ENCODE assay signal across 8 cellular contexts in the genomic region with DNA sequence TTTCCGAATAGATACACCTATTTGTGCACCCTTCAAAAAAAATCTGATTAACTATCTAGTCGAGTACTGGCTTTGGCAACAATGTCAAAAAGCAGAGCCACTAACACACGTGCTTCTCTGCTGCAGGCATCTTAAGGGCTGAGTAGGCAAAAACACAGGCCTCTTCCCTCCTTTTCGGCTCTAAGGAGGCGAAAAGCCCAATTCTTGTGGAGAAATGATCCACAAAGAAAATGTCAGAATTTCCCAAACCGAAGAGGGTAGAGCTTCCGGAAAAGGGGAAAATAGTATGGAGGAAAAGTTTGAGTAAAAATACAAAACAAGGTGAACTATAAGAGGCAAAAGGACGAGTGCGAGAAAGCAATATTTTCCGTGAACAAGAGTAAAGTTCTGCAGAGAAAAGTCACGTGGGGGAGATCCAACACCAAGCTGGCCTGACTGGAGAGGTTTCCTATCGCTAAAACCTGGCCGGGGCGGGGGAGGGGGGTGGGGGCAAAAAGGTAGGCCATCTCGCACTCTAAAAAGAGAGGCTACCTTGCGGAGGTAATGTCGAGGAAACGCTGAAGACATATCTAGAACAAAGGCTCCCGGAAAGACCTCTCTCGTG. TPM values are rescaled to one million over a fixed set of nuclear protein-coding genes. Genes with fewer than 3 reads are reported as not detected.
A peak's percentile ranks its signal among the peaks of the same experiment; 100 is the strongest.
DNase-seq lines count a peak whose midpoint lies in the region; ATAC-seq and TF ChIP-seq lines count a peak whose summit lies in the region.

No MANE protein-coding gene starts in this region.

- peak overlapping the region; percentile 63 for H3K27ac ChIP-seq in RWPE2 (ENCODE audit: poor library complexity, severe bottlenecking)
- H3K27ac ChIP-seq in mesodermal cell (ENCODE audit: low read depth, low read length, severe bottlenecking), result peak overlapping the region; percentile 98

- peaks cover 12% of the 10 kb centered on the region for H3K36me3 Mint-ChIP-seq in type B pancreatic cell

- H3K9me3 Mint-ChIP-seq in type B pancreatic cell, result no peaks in the 10 kb centered on the region

- peak overlapping the region; percentile 100 for H3K27ac Mint-ChIP-seq in type B pancreatic cell

- peak; percentile 13 for ATAC-seq in HG02870 (IDR thresholded peaks at IDR 0.05; ENCODE audit: unreplicated experiment)
- ATAC-seq in RWPE2 (ENCODE audit: low read depth), result peak; percentile 26; the same call in 1 of the 3 replicates

- peak; percentile 5 for DNase-seq in stimulated activated CD4-positive, alpha-beta T cell treated with anti-CD3 and anti-CD28 coated beads, Interleukin-1b, Interleukin-23, amount 100 ng/mL, for 48 hours
- DNase-seq in stimulated activated CD4-positive, alpha-beta T cell treated with anti-CD3 and anti-CD28 coated beads, Interleukin-12 subunit alpha, Interleukin-12 subunit beta, amount 100 ng/mL, for 4 hours, result no peak
- DNase-seq in RWPE2 (ENCODE audit: low spot score) (no peak), dermis blood vessel endothelial cell (peak; percentile 38), type B pancreatic cell (ENCODE audit: extremely low spot score, unreplicated experiment) (no peak), HuH-7.5 (ENCODE audit: low spot score) (no peak)

- H3K36me3 ChIP-seq in RWPE2 (ENCODE audit: low read depth) (peaks cover 39% of the 10 kb centered on the region), mesodermal cell (ENCODE audit: control insufficient read depth, insufficient read depth, low read length) (peaks cover 27% of the 10 kb centered on the region)

- H3K9me3 ChIP-seq in RWPE2 (ENCODE audit: severe bottlenecking) (no peaks in the 10 kb centered on the region), mesodermal cell (ENCODE audit: control insufficient read depth, low read length) (no peaks in the 10 kb centered on the region)

- TF ChIP-seq CTCF in RWPE2 (IDR thresholded peaks at IDR 0.05; ENCODE audit: poor library complexity, severe bottlenecking), result no peak
- TF ChIP-seq CTCF in type B pancreatic cell (conservative IDR thresholded peaks at IDR 0.05), result no peak

- no peaks in the 10 kb centered on the region for H3K27me3 ChIP-seq in RWPE2 (ENCODE audit: insufficient read depth, poor library complexity, severe bottlenecking)

- peaks cover 16% of the 10 kb centered on the region for H3K27me3 Mint-ChIP-seq in type B pancreatic cell

- H3K4me3 ChIP-seq in RWPE2 (ENCODE audit: severe bottlenecking) (peak overlapping the region; percentile 78), mesodermal cell (ENCODE audit: extremely low read depth, insufficient read depth, low read length, poor library complexity, severe bottlenecking) (peak overlapping the region; percentile 92)

- WGBS in mesodermal cell (ENCODE audit: insufficient coverage in 2 of 2), 2 experiments, result 0% methylated on average over 13 to 18 of the region's 20 CpGs

- H3K4me1 ChIP-seq in RWPE2 (ENCODE audit: insufficient read depth, poor library complexity, severe bottlenecking) (peaks cover 2% of the 10 kb centered on the region), mesodermal cell (ENCODE audit: control insufficient read depth, insufficient read depth, low read length, poor library complexity, severe bottlenecking) (peaks cover 12% of the 10 kb centered on the region)

- peak overlapping the region; percentile 99 for H3K4me3 Mint-ChIP-seq in type B pancreatic cell

- H3K4me1 Mint-ChIP-seq in type B pancreatic cell (ENCODE audit: unreplicated experiment), result peaks cover 7% of the 10 kb centered on the region

RNA-seq across cellular contexts. Expression of a gene that starts 0.6 kb away (rescaled TPM):
- total RNA-seq in dermis blood vessel endothelial cell (32.9 and 33.2 TPM in 2 replicates), type B pancreatic cell (ENCODE audit: low replicate concordance) (87.1 and 112 TPM in 2 replicates)
- polyA plus RNA-seq in mesodermal cell (2013, experiment 1 of 2), result 71.0 TPM
- polyA plus RNA-seq in mesodermal cell (2013, experiment 2 of 2), result 75.6 TPM

RNA-seq across cellular contexts. Expression of a gene that starts 32.7 kb away (rescaled TPM):
- total RNA-seq in dermis blood vessel endothelial cell, result not detected in 2 replicates
- 0.52 TPM for polyA plus RNA-seq in mesodermal cell (2013, experiment 1 of 2)
- 0.40 TPM for polyA plus RNA-seq in mesodermal cell (2013, experiment 2 of 2)
- total RNA-seq in type B pancreatic cell (ENCODE audit: low replicate concordance), result 2.8 and 4.7 TPM in 2 replicates

Comparison
In these comparisons a context has a peak if more than half of its experiments do, and no peak if none do; other contexts are left out.
1. DNase-seq: peak in stimulated activated CD4-positive, alpha-beta T cell treated with anti-CD3 and anti-CD28 coated beads, Interleukin-1b, Interleukin-23, amount 100 ng/mL, for 48 hours (single experiment) and dermis blood vessel endothelial cell (single experiment); none in stimulated activated CD4-positive, alpha-beta T cell treated with anti-CD3 and anti-CD28 coated beads, Interleukin-12 subunit alpha, Interleukin-12 subunit beta, amount 100 ng/mL, for 4 hours (single experiment), RWPE2 (single experiment), type B pancreatic cell (single experiment) and HuH-7.5 (single experiment).